ENCODE assay signal across 1 cellular context in genomic region chr10:71762324-71762723, GRCh38.
TF ChIP-seq lines count a peak whose summit lies in the region.

No MANE protein-coding gene starts in this region.

TF ChIP-seq in A549, 52 proteins besides CTCF, POLR2A, EP300 and RAD21:
- TF ChIP-seq MAZ (IDR thresholded peaks at IDR 0.05; ENCODE audit: borderline replicate concordance, low read depth, low read length) (no peak), REST (IDR thresholded peaks at IDR 0.05) (no peak), E2F6 (IDR thresholded peaks at IDR 0.05; ENCODE audit: borderline replicate concordance, low read depth) (no peak), EHMT2 (IDR thresholded peaks at IDR 0.05; ENCODE audit: low read depth) (no peak), ZNF302 (CRISPR knock-in tag; IDR thresholded peaks at IDR 0.05) (no peak), GATA3 (IDR thresholded peaks at IDR 0.05; ENCODE audit: borderline replicate concordance) (no peak), JUNB (IDR thresholded peaks at IDR 0.05) (no peak), CEBPB (IDR thresholded peaks at IDR 0.05) (no peak), MYC (IDR thresholded peaks at IDR 0.05; ENCODE audit: borderline replicate concordance, low read length) (no peak), HDAC2 (IDR thresholded peaks at IDR 0.05) (no peak), SMC3 (IDR thresholded peaks at IDR 0.05) (no peak), FOXS1 (CRISPR knock-in tag; IDR thresholded peaks at IDR 0.05) (no peak), HMGXB4 (CRISPR knock-in tag; IDR thresholded peaks at IDR 0.05; ENCODE audit: borderline replicate concordance) (no peak), ATOH8 (CRISPR knock-in tag; IDR thresholded peaks at IDR 0.05; ENCODE audit: low read depth) (no peak)
